1 cellular context compared by ENCODE assay signal in genomic region chr10:48671914-48672595, GRCh38.
TF ChIP-seq lines count a peak whose summit lies in the region.

No MANE protein-coding gene starts in this region.

TF ChIP-seq in GM12878, 131 proteins besides CTCF, POLR2A, EP300 and RAD21 (continued from another document and continues in another):
- TF ChIP-seq IKZF1 (conservative IDR thresholded peaks at IDR 0.05) (0 out of 2 replicates have a peak, but pooled peaks have one; percentile 5), CREM (IDR thresholded peaks at IDR 0.05; ENCODE audit: low read depth) (no peak), MAX (IDR thresholded peaks at IDR 0.05; ENCODE audit: low read depth, low read length) (no peak; the same call in 1 of the 2 replicates), RBBP5 (conservative IDR thresholded peaks at IDR 0.05) (no peak), WRNIP1 (IDR thresholded peaks at IDR 0.05; ENCODE audit: borderline replicate concordance, low read depth, low read length) (no peak), CHD4 (IDR thresholded peaks at IDR 0.05) (no peak), HDAC2 (IDR thresholded peaks at IDR 0.05) (no peak), MEF2B (IDR thresholded peaks at IDR 0.05; ENCODE audit: partially characterized antibody, poor library complexity, severe bottlenecking) (peak; percentile 77), TAF1 (IDR thresholded peaks at IDR 0.05; ENCODE audit: borderline replicate concordance, low read depth, low read length) (peak; percentile 36; the same call in 1 of the 2 replicates), MYC (IDR thresholded peaks at IDR 0.05; ENCODE audit: insufficient read depth, insufficient read length, insufficient replicate concordance, low read length, severe bottlenecking) (no peak), ATF7 (IDR thresholded peaks at IDR 0.05; ENCODE audit: low read depth) (no peak), TCF7 (IDR thresholded peaks at IDR 0.05; ENCODE audit: borderline replicate concordance) (no peak), BRCA1 (IDR thresholded peaks at IDR 0.05; ENCODE audit: low read depth, low read length) (no peak), SMAD1 (IDR thresholded peaks at IDR 0.05; ENCODE audit: low read depth, partially characterized antibody) (no peak), BCL11A (IDR thresholded peaks at IDR 0.05; ENCODE audit: low read depth, low read length) (peak; percentile 58; the same call in 1 of the 2 replicates), NR2F1 (conservative IDR thresholded peaks at IDR 0.05) (peak; percentile 73), HCFC1 (IDR thresholded peaks at IDR 0.05; ENCODE audit: low read length) (no peak), JUND (IDR thresholded peaks at IDR 0.05; ENCODE audit: low read depth, low read length) (no peak), CREB1 (IDR thresholded peaks at IDR 0.05; ENCODE audit: low read depth) (no peak), NFIC (IDR thresholded peaks at IDR 0.05; ENCODE audit: low read depth, low read length) (no peak), MTA2 (IDR thresholded peaks at IDR 0.05; ENCODE audit: low read depth) (no peak), NFYA (IDR thresholded peaks at IDR 0.05; ENCODE audit: borderline replicate concordance, low read depth, low read length) (no peak), BACH1 (IDR thresholded peaks at IDR 0.05; ENCODE audit: borderline replicate concordance) (peak; percentile 20), SMAD5 (IDR thresholded peaks at IDR 0.05; ENCODE audit: low read depth) (peak; percentile 72; the same call in 1 of the 2 replicates), RAD51 (IDR thresholded peaks at IDR 0.05) (peak; percentile 56), ZNF274 (IDR thresholded peaks at IDR 0.05; ENCODE audit: insufficient read depth, insufficient read length) (no peak), GATAD2B (conservative IDR thresholded peaks at IDR 0.05; ENCODE audit: low read depth) (peak; percentile 56), BHLHE40 (IDR thresholded peaks at IDR 0.05; ENCODE audit: borderline replicate concordance in 1 of 2, low read depth in 2 of 2, low read length in 1 of 2) (peak; percentile 66 to 68), POU2F2 (IDR thresholded peaks at IDR 0.05; ENCODE audit: borderline replicate concordance, low read depth, low read length) (peak; percentile 93)
- TF ChIP-seq, protein P1, sequence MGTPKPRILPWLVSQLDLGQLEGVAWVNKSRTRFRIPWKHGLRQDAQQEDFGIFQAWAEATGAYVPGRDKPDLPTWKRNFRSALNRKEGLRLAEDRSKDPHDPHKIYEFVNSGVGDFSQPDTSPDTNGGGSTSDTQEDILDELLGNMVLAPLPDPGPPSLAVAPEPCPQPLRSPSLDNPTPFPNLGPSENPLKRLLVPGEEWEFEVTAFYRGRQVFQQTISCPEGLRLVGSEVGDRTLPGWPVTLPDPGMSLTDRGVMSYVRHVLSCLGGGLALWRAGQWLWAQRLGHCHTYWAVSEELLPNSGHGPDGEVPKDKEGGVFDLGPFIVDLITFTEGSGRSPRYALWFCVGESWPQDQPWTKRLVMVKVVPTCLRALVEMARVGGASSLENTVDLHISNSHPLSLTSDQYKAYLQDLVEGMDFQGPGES (IDR thresholded peaks at IDR 0.05): no peak
- TF ChIP-seq, protein P2, sequence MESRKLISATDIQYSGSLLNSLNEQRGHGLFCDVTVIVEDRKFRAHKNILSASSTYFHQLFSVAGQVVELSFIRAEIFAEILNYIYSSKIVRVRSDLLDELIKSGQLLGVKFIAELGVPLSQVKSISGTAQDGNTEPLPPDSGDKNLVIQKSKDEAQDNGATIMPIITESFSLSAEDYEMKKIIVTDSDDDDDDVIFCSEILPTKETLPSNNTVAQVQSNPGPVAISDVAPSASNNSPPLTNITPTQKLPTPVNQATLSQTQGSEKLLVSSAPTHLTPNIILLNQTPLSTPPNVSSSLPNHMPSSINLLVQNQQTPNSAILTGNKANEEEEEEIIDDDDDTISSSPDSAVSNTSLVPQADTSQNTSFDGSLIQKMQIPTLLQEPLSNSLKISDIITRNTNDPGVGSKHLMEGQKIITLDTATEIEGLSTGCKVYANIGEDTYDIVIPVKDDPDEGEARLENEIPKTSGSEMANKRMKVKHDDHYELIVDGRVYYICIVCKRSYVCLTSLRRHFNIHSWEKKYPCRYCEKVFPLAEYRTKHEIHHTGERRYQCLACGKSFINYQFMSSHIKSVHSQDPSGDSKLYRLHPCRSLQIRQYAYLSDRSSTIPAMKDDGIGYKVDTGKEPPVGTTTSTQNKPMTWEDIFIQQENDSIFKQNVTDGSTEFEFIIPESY (IDR thresholded peaks at IDR 0.05): no peak
- TF ChIP-seq, protein P3, sequence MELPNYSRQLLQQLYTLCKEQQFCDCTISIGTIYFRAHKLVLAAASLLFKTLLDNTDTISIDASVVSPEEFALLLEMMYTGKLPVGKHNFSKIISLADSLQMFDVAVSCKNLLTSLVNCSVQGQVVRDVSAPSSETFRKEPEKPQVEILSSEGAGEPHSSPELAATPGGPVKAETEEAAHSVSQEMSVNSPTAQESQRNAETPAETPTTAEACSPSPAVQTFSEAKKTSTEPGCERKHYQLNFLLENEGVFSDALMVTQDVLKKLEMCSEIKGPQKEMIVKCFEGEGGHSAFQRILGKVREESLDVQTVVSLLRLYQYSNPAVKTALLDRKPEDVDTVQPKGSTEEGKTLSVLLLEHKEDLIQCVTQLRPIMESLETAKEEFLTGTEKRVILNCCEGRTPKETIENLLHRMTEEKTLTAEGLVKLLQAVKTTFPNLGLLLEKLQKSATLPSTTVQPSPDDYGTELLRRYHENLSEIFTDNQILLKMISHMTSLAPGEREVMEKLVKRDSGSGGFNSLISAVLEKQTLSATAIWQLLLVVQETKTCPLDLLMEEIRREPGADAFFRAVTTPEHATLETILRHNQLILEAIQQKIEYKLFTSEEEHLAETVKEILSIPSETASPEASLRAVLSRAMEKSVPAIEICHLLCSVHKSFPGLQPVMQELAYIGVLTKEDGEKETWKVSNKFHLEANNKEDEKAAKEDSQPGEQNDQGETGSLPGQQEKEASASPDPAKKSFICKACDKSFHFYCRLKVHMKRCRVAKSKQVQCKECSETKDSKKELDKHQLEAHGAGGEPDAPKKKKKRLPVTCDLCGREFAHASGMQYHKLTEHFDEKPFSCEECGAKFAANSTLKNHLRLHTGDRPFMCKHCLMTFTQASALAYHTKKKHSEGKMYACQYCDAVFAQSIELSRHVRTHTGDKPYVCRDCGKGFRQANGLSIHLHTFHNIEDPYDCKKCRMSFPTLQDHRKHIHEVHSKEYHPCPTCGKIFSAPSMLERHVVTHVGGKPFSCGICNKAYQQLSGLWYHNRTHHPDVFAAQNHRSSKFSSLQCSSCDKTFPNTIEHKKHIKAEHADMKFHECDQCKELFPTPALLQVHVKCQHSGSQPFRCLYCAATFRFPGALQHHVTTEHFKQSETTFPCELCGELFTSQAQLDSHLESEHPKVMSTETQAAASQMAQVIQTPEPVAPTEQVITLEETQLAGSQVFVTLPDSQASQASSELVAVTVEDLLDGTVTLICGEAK (IDR thresholded peaks at IDR 0.05; ENCODE audit: borderline replicate concordance): 0 out of 2 replicates have a peak, but pooled peaks have one; percentile 5
- TF ChIP-seq, protein P4, sequence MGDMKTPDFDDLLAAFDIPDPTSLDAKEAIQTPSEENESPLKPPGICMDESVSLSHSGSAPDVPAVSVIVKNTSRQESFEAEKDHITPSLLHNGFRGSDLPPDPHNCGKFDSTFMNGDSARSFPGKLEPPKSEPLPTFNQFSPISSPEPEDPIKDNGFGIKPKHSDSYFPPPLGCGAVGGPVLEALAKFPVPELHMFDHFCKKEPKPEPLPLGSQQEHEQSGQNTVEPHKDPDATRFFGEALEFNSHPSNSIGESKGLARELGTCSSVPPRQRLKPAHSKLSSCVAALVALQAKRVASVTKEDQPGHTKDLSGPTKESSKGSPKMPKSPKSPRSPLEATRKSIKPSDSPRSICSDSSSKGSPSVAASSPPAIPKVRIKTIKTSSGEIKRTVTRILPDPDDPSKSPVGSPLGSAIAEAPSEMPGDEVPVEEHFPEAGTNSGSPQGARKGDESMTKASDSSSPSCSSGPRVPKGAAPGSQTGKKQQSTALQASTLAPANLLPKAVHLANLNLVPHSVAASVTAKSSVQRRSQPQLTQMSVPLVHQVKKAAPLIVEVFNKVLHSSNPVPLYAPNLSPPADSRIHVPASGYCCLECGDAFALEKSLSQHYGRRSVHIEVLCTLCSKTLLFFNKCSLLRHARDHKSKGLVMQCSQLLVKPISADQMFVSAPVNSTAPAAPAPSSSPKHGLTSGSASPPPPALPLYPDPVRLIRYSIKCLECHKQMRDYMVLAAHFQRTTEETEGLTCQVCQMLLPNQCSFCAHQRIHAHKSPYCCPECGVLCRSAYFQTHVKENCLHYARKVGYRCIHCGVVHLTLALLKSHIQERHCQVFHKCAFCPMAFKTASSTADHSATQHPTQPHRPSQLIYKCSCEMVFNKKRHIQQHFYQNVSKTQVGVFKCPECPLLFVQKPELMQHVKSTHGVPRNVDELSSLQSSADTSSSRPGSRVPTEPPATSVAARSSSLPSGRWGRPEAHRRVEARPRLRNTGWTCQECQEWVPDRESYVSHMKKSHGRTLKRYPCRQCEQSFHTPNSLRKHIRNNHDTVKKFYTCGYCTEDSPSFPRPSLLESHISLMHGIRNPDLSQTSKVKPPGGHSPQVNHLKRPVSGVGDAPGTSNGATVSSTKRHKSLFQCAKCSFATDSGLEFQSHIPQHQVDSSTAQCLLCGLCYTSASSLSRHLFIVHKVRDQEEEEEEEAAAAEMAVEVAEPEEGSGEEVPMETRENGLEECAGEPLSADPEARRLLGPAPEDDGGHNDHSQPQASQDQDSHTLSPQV (IDR thresholded peaks at IDR 0.05): 0 out of 2 replicates have a peak, but pooled peaks have one; percentile 47
- TF ChIP-seq, protein P5, sequence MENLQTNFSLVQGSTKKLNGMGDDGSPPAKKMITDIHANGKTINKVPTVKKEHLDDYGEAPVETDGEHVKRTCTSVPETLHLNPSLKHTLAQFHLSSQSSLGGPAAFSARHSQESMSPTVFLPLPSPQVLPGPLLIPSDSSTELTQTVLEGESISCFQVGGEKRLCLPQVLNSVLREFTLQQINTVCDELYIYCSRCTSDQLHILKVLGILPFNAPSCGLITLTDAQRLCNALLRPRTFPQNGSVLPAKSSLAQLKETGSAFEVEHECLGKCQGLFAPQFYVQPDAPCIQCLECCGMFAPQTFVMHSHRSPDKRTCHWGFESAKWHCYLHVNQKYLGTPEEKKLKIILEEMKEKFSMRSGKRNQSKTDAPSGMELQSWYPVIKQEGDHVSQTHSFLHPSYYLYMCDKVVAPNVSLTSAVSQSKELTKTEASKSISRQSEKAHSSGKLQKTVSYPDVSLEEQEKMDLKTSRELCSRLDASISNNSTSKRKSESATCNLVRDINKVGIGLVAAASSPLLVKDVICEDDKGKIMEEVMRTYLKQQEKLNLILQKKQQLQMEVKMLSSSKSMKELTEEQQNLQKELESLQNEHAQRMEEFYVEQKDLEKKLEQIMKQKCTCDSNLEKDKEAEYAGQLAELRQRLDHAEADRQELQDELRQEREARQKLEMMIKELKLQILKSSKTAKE (IDR thresholded peaks at IDR 0.05; ENCODE audit: low read depth, poor library complexity, severe bottlenecking): peak; percentile 35
- TF ChIP-seq, protein P6, sequence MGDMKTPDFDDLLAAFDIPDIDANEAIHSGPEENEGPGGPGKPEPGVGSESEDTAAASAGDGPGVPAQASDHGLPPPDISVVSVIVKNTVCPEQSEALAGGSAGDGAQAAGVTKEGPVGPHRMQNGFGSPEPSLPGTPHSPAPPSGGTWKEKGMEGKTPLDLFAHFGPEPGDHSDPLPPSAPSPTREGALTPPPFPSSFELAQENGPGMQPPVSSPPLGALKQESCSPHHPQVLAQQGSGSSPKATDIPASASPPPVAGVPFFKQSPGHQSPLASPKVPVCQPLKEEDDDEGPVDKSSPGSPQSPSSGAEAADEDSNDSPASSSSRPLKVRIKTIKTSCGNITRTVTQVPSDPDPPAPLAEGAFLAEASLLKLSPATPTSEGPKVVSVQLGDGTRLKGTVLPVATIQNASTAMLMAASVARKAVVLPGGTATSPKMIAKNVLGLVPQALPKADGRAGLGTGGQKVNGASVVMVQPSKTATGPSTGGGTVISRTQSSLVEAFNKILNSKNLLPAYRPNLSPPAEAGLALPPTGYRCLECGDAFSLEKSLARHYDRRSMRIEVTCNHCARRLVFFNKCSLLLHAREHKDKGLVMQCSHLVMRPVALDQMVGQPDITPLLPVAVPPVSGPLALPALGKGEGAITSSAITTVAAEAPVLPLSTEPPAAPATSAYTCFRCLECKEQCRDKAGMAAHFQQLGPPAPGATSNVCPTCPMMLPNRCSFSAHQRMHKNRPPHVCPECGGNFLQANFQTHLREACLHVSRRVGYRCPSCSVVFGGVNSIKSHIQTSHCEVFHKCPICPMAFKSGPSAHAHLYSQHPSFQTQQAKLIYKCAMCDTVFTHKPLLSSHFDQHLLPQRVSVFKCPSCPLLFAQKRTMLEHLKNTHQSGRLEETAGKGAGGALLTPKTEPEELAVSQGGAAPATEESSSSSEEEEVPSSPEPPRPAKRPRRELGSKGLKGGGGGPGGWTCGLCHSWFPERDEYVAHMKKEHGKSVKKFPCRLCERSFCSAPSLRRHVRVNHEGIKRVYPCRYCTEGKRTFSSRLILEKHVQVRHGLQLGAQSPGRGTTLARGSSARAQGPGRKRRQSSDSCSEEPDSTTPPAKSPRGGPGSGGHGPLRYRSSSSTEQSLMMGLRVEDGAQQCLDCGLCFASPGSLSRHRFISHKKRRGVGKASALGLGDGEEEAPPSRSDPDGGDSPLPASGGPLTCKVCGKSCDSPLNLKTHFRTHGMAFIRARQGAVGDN (IDR thresholded peaks at IDR 0.05): peak; percentile 79
- TF ChIP-seq, protein P7, sequence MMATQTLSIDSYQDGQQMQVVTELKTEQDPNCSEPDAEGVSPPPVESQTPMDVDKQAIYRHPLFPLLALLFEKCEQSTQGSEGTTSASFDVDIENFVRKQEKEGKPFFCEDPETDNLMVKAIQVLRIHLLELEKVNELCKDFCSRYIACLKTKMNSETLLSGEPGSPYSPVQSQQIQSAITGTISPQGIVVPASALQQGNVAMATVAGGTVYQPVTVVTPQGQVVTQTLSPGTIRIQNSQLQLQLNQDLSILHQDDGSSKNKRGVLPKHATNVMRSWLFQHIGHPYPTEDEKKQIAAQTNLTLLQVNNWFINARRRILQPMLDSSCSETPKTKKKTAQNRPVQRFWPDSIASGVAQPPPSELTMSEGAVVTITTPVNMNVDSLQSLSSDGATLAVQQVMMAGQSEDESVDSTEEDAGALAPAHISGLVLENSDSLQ (IDR thresholded peaks at IDR 0.05): 0 out of 2 replicates have a peak, but pooled peaks have one; percentile 12
- TF ChIP-seq, protein P8, sequence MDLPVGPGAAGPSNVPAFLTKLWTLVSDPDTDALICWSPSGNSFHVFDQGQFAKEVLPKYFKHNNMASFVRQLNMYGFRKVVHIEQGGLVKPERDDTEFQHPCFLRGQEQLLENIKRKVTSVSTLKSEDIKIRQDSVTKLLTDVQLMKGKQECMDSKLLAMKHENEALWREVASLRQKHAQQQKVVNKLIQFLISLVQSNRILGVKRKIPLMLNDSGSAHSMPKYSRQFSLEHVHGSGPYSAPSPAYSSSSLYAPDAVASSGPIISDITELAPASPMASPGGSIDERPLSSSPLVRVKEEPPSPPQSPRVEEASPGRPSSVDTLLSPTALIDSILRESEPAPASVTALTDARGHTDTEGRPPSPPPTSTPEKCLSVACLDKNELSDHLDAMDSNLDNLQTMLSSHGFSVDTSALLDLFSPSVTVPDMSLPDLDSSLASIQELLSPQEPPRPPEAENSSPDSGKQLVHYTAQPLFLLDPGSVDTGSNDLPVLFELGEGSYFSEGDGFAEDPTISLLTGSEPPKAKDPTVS (IDR thresholded peaks at IDR 0.05; ENCODE audit: low read depth, low read length): no peak
